In the genomic region with DNA sequence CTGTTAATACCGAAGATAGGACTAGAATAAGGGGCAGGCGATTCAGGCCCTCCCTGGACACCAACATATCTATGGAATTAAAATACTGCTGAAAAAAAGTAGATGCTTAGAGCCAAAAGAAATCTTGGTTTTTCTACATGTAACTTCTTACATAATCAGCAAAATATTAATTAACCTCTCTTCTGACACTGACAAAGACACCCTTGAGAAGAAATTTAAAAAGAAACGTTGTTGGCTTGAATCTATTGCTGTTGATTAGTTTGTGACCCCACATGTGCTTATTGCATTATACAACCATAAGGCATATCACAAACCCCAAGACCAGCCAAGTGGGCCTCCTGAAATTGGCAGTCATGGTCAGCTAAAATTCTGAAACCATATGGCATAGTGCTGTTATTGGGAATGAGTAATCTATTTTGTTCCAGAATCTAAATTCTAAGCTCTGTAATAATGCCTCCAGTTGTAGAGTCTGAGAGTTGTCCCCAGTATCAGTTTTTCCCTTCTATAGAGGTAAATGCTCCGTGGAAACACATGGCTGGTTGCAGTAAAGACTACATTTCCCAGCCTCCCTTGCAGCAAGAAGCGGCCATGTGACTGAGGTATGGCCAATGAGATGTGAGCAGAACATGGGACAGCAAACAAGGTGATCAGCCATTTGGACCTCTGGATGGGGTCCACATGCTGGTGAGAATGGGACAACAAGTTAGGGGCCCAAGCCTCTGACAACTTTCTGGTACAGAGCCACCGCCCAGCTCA, we compare ENCODE assay signal across 8 cellular contexts. TPM values are rescaled to one million over a fixed set of nuclear protein-coding genes. Genes with fewer than 3 reads are reported as not detected.
DNase-seq lines count a peak whose midpoint lies in the region; ATAC-seq, FAIRE-seq and TF ChIP-seq lines count a peak whose summit lies in the region.

No MANE protein-coding gene starts in this region.

- peak; percentile 51 for DNase-seq in AG08395 (ENCODE audit: low spot score)
- peak; percentile 38 for DNase-seq in H54 (ENCODE audit: insufficient read length, low spot score)
- DNase-seq in RPMI7951 (ENCODE audit: low read depth): peak; percentile 69
- peak; percentile 75 for DNase-seq in choroid plexus epithelial cell (ENCODE audit: low read depth)
- DNase-seq in occipital lobe (lab: John Stamatoyannopoulos, UW): peak; percentile 14
- DNase-seq in medulla oblongata (ENCODE audit: extremely low spot score): no peak
- DNase-seq in activated CD8-positive, alpha-beta memory T cell treated with anti-CD3 and anti-CD28 coated beads, Interleukin-2, amount 50 U/mL, for 48 hours: no peak

- TF ChIP-seq POLR2A in H54 (IDR thresholded peaks at IDR 0.05; ENCODE audit: low read depth, low read length): no peak

- TF ChIP-seq CTCF in choroid plexus epithelial cell (conservative IDR thresholded peaks at IDR 0.05; ENCODE audit: low read depth, low read length): no peak

- no peak for ATAC-seq in GM21423 (IDR thresholded peaks at IDR 0.05; ENCODE audit: unreplicated experiment)

- no peak for FAIRE-seq in H54 (lab: Jason Lieb, UNC)

- no peak overlapping the region for H3K4me3 ChIP-seq in choroid plexus epithelial cell (ENCODE audit: low read depth, low read length)

RNA-seq across cellular contexts. Expression of a gene that starts 42.4 kb away (rescaled TPM):
- total RNA-seq in RPMI7951 (2014; rRNA removed; shearing (Covaris generic)): 42.1 and 42.2 TPM in 2 replicates
- 15.9 TPM for total RNA-seq in occipital lobe

Comparison
In these comparisons a context has a peak if more than half of its experiments do, and no peak if none do; other contexts are left out.
1. DNase-seq: peak in AG08395 (single experiment), H54 (single experiment), RPMI7951 (single experiment), choroid plexus epithelial cell (single experiment) and occipital lobe (single experiment); none in medulla oblongata (single experiment) and activated CD8-positive, alpha-beta memory T cell treated with anti-CD3 and anti-CD28 coated beads, Interleukin-2, amount 50 U/mL, for 48 hours (single experiment).